Comparison of ENCODE assay signal across 14 cellular contexts in genomic region chr16:89318430-89318758, GRCh38.
DNase-seq lines count a peak whose midpoint lies in the region; ATAC-seq and TF ChIP-seq lines count a peak whose summit lies in the region.
"Had no signal": no experiment of that assay in that cellular context is flagged by ENCODE, and none has a peak within 500 bp of the region (broad histone marks: within the 10 kb centered on the region; RNA-seq: fewer than 3 reads in every experiment).

No MANE protein-coding gene starts in this region.

- H3K9me3 Mint-ChIP-seq in Caco-2 (ENCODE audit: unreplicated experiment) (no peaks in the 10 kb centered on the region), memory B cell (no peaks in the 10 kb centered on the region)
- no peaks in the 10 kb centered on the region for H3K9me3 Mint-ChIP-seq in activated naive CD4-positive, alpha-beta T cell treated with anti-CD3 and anti-CD28 coated beads, Interleukin-2, amount 50 U/mL, for 72 hours

- peaks cover 94% of the 10 kb centered on the region for H3K36me3 Mint-ChIP-seq in Caco-2 (ENCODE audit: insufficient read depth, unreplicated experiment)
- H3K36me3 Mint-ChIP-seq in activated naive CD4-positive, alpha-beta T cell treated with anti-CD3 and anti-CD28 coated beads, Interleukin-2, amount 50 U/mL, for 72 hours, result peaks cover 7 to 30% of the 10 kb centered on the region in 2 donors
- H3K36me3 Mint-ChIP-seq in memory B cell, result peaks cover 4% of the 10 kb centered on the region

- BruUV-seq in Caco-2 (replicated peaks; lab: Mats Ljungman, UMichigan), result no TSS peak

- TF ChIP-seq CTCF in AG04450 (IDR thresholded peaks at IDR 0.05; ENCODE audit: low read depth, low read length), result no peak
- TF ChIP-seq CTCF in Caco-2 (IDR thresholded peaks at IDR 0.05; ENCODE audit: insufficient read depth in 1 of 2, low read depth in 1 of 2, low read length in 1 of 2, severe bottlenecking in 1 of 2, unreplicated experiment in 1 of 2), result no peak

- H3K27ac Mint-ChIP-seq in Caco-2 (ENCODE audit: unreplicated experiment) (peak overlapping the region; percentile 19), memory B cell (peak overlapping the region; percentile 41)
- peak overlapping the region; percentile 8 to 85 for H3K27ac Mint-ChIP-seq in activated naive CD4-positive, alpha-beta T cell treated with anti-CD3 and anti-CD28 coated beads, Interleukin-2, amount 50 U/mL, for 72 hours

- DNase-seq in AG04450 (ENCODE audit: low read depth, low spot score) (no peak), Caco-2 (no peak), memory B cell (ENCODE audit: low spot score in 2 of 2) (no peak), COR-L47 (lab: John Stamatoyannopoulos, UW) (no peak)
- no peak for DNase-seq in activated naive CD4-positive, alpha-beta T cell treated with anti-CD3 and anti-CD28 coated beads, Interleukin-2, amount 50 U/mL, for 72 hours (ENCODE audit: low spot score in 2 of 2)
- no peak for DNase-seq in stimulated activated CD4-positive, alpha-beta T cell treated with anti-CD3 and anti-CD28 coated beads, Interleukin-15, amount 100 ng/mL, for 24 hours
- DNase-seq: activated effector memory CD4-positive, alpha-beta T cell treated with Interleukin-2 at 50 U/mL for 16 hours; NCI-H748 treated with DMSO at 0.1 percent for 48 hours; SHP77 treated with DMSO at 0.1 percent for 48 hours had no signal

- H3K36me3 ChIP-seq in Caco-2 (ENCODE audit: control insufficient read depth, insufficient read depth, low read length), result peaks cover 6% of the 10 kb centered on the region
- H3K36me3 ChIP-seq: colonic mucosa had no signal

- H3K27me3 Mint-ChIP-seq in Caco-2 (ENCODE audit: insufficient read depth, unreplicated experiment), result no peaks in the 10 kb centered on the region
- no peaks in the 10 kb centered on the region for H3K27me3 Mint-ChIP-seq in memory B cell

- ATAC-seq in activated naive CD4-positive, alpha-beta T cell treated with anti-CD3 and anti-CD28 coated beads, Interleukin-2, amount 50 U/mL, for 72 hours, result no peak
- ATAC-seq in memory B cell (ENCODE audit: low read depth) (no peak), GM21723 (IDR thresholded peaks at IDR 0.05; ENCODE audit: unreplicated experiment) (no peak)
- ATAC-seq: right cardiac atrium had no signal

- H3K27me3 ChIP-seq in AG04450 (ENCODE audit: control insufficient read depth, insufficient read depth, low read length) (no peaks in the 10 kb centered on the region), Caco-2 (replicated peaks; ENCODE audit: control insufficient read depth, insufficient read depth, low read length) (no peaks in the 10 kb centered on the region)
- H3K27me3 ChIP-seq: colonic mucosa had no signal

- POLR2A ChIA-PET in AG04450 (lab: Yijun Ruan, JAX), result no interaction called here
- POLR2A ChIA-PET in Caco-2 (lab: Charles Lee), result no interaction called here

- peak overlapping the region; percentile 47 for H3K27ac ChIP-seq in AG04450 (ENCODE audit: low read depth, low read length)
- H3K27ac ChIP-seq: KMS-11, VCaP had no signal

- H3K4me1 ChIP-seq in Caco-2, result peaks cover 44% of the 10 kb centered on the region

- peaks cover 48% of the 10 kb centered on the region for H3K4me1 Mint-ChIP-seq in Caco-2 (ENCODE audit: low read depth, unreplicated experiment)
- H3K4me1 Mint-ChIP-seq in memory B cell, result peaks cover 74% of the 10 kb centered on the region

- H3K4me3 Mint-ChIP-seq in Caco-2 (ENCODE audit: unreplicated experiment) (peak overlapping the region; percentile 6), memory B cell (no peak overlapping the region)

- intact Hi-C loops in Caco-2 (cut with micrococcal nuclease; ENCODE audit: unreplicated experiment), result no loop called here

- H3K9me3 ChIP-seq in AG04450 (ENCODE audit: control insufficient read depth, insufficient read depth, low read length) (peaks cover 13% of the 10 kb centered on the region; the same call in 1 of the 2 replicates), Caco-2 (no peaks in the 10 kb centered on the region)
- H3K9me3 ChIP-seq: colonic mucosa had no signal

- CTCF ChIA-PET in AG04450 (lab: Charles Lee) (no interaction called here), Caco-2 (lab: Charles Lee) (no interaction called here)

- H3K4me3 ChIP-seq in AG04450 (ENCODE audit: low read depth, low read length) (no peak overlapping the region), Caco-2 (ENCODE audit: low read depth, low read length) (no peak overlapping the region)
- H3K4me3 ChIP-seq: colonic mucosa had no signal
